In the genomic region with DNA sequence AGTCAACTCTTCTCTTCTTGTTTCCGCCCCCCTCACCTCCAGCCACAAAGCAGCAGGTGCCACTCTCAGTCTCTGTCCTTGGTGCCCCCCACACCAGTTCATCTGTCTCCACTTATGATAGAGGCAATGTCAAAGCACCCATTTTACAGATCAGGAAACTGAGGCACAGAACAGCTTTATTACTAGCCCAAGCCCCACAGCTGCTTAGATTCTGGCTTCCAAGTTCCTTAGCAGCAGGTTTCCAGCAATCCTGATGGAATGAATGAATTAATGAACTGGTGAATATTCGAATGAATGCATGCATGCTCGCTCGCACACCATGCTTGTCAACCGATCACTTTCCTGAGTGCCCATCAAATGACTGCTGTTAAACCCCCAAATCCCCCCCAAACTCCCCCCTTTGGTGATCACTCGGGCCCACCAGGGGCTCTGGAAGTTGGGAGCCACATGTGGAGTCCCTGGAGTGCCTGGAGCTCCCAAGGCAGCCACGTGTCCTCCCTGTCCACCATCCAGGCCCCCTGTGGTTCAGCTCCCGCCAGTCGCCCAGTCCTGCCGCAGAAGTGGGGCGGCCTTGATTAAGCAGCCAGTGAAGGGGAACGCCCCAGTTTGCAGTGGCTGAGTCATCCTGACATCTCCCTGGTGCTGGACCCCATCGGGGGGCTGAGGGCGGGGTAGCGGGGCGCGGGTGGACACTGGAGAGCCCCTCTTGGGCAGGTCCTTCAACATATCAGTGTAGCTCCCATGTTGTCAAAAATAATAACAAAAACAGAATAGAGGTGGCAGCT, we compare ENCODE assay signal across 16 cellular contexts. TPM values are rescaled to one million over a fixed set of nuclear protein-coding genes. Genes with fewer than 3 reads are reported as not detected.
DNase-seq lines count a peak whose midpoint lies in the region; ATAC-seq, FAIRE-seq and TF ChIP-seq lines count a peak whose summit lies in the region.
"Had no signal": no experiment of that assay in that cellular context is flagged by ENCODE, and none has a peak within 500 bp of the region (broad histone marks: within the 10 kb centered on the region; RNA-seq: fewer than 3 reads in every experiment).

No MANE protein-coding gene starts in this region.

- peaks cover 49% of the 10 kb centered on the region for H3K4me1 Mint-ChIP-seq in brain

- in situ Hi-C loops in HepG2 (cut with HindIII; ENCODE audit: extremely low pct_ligation_motif_present, low pct_unique_long_range_greater_than_20kb), result no loop called here

- no peak overlapping the region for H3K4me3 ChIP-seq in HepG2 (replicated peaks in 1 of 3; ENCODE audit: insufficient read depth in 1 of 3, low read depth in 2 of 3, low read length in 3 of 3)
- H3K4me3 ChIP-seq in right lobe of liver, result no peak overlapping the region
- no peak overlapping the region for H3K4me3 ChIP-seq in OCI-LY3 (ENCODE audit: low read length)
- H3K4me3 ChIP-seq: BLaER1 treated with 17β-estradiol and CSF1 and Interleukin-3, amounts not matched to agents 10 nM and 100 nM had no signal

- BruUV-seq in HepG2 (replicated peaks; lab: Mats Ljungman, UMichigan), result no TSS peak

- H3K9me3 ChIP-seq in HepG2 (ENCODE audit: low read length) (no peaks in the 10 kb centered on the region), right lobe of liver (no peaks in the 10 kb centered on the region), OCI-LY3 (ENCODE audit: insufficient read depth, low read length) (no peaks in the 10 kb centered on the region)
- H3K9me3 ChIP-seq: BLaER1 treated with 17β-estradiol and CSF1 and Interleukin-3, amounts not matched to agents 10 nM and 100 nM had no signal

- peaks cover 4% of the 10 kb centered on the region for H3K27me3 Mint-ChIP-seq in brain

- no peak for ATAC-seq in HepG2
- no peak for ATAC-seq in right lobe of liver
- no peak for ATAC-seq in HG02885 (IDR thresholded peaks at IDR 0.05; ENCODE audit: poor library complexity, unreplicated experiment)
- ATAC-seq in GM21528 (IDR thresholded peaks at IDR 0.05; ENCODE audit: low FRiP score, unreplicated experiment), result no peak

- no peak overlapping the region for H3K27ac ChIP-seq in HepG2 (ENCODE audit: extremely low read length, insufficient read depth, low read length)
- no peak overlapping the region for H3K27ac ChIP-seq in right lobe of liver
- H3K27ac ChIP-seq in OCI-LY3 (ENCODE audit: low read length), result no peak overlapping the region
- H3K27ac ChIP-seq: 22Rv1; BLaER1 treated with 17β-estradiol and CSF1 and Interleukin-3, amounts not matched to agents 10 nM and 100 nM had no signal

- peaks cover 0 to under 1% of the 10 kb centered on the region in 2 experiments; a peak in 1 of 5 replicates for H3K36me3 ChIP-seq in HepG2 (replicated peaks in 1 of 2; ENCODE audit: control insufficient read depth in 1 of 2, insufficient read depth in 2 of 2, low read length in 2 of 2)
- no peaks in the 10 kb centered on the region for H3K36me3 ChIP-seq in right lobe of liver
- no peaks in the 10 kb centered on the region for H3K36me3 ChIP-seq in OCI-LY3 (replicated peaks; ENCODE audit: low read depth, low read length)
- H3K36me3 ChIP-seq: BLaER1 treated with 17β-estradiol and CSF1 and Interleukin-3, amounts not matched to agents 10 nM and 100 nM had no signal

- peaks cover 11% of the 10 kb centered on the region; the same call in 1 of the 2 replicates for H4K20me1 ChIP-seq in HepG2 (ENCODE audit: insufficient read depth, low read length)
- H4K20me1 ChIP-seq in OCI-LY3 (ENCODE audit: insufficient read depth, low read length), result no peaks in the 10 kb centered on the region

- H3K27me3 ChIP-seq in HepG2 (ENCODE audit: control insufficient read depth in 1 of 2, insufficient read depth in 2 of 2, low read length in 2 of 2), result no peaks in the 10 kb centered on the region
- peaks cover under 1 to 4% of the 10 kb centered on the region in 2 donors for H3K27me3 ChIP-seq in right lobe of liver
- H3K27me3 ChIP-seq in OCI-LY3 (ENCODE audit: low read depth, low read length), result peaks cover 26% of the 10 kb centered on the region

- H3K9ac ChIP-seq in HepG2 (ENCODE audit: insufficient read depth, low read depth, low read length), result no peak overlapping the region
- no peak overlapping the region for H3K9ac ChIP-seq in OCI-LY3 (ENCODE audit: low read length)
- H3K9ac ChIP-seq: BLaER1 treated with 17β-estradiol and CSF1 and Interleukin-3, amounts not matched to agents 10 nM and 100 nM had no signal

- no peak for TF ChIP-seq RAD21 in HepG2 (CRISPR knock-in tag; IDR thresholded peaks at IDR 0.05)

- H2AFZ ChIP-seq in HepG2 (ENCODE audit: low read length), result no peak overlapping the region
- no peak overlapping the region for H2AFZ ChIP-seq in OCI-LY3 (ENCODE audit: low read depth, low read length)

- peak overlapping the region in 3 of 5 experiments; percentile 38 to 98 (median 89) for H3K27ac Mint-ChIP-seq in brain

- no peaks in the 10 kb centered on the region for H3K9me3 Mint-ChIP-seq in brain

- FAIRE-seq in HepG2 (lab: Jason Lieb, UNC), result no peak

- no peak for TF ChIP-seq EP300 in HepG2 (IDR thresholded peaks at IDR 0.05; ENCODE audit: low read depth in 2 of 2, low read length in 2 of 2)
- no peak for TF ChIP-seq EP300 in HepG2 (CRISPR knock-in tag; IDR thresholded peaks at IDR 0.05; ENCODE audit: borderline replicate concordance)

- H3K4me2 ChIP-seq in HepG2 (ENCODE audit: low read depth, low read length) (no peak overlapping the region), OCI-LY3 (ENCODE audit: low read length) (peak overlapping the region; percentile 18)

- TF ChIP-seq POLR2A in HepG2 (IDR thresholded peaks at IDR 0.05; ENCODE audit: insufficient read depth in 1 of 2, low read depth in 2 of 2, low read length in 2 of 2), result no peak
- TF ChIP-seq POLR2A in right lobe of liver (IDR thresholded peaks at IDR 0.05), result no peak

- peaks cover 38% of the 10 kb centered on the region for H3K36me3 Mint-ChIP-seq in brain
- H3K36me3 Mint-ChIP-seq: CD4-positive, CD25-positive, alpha-beta regulatory T cell had no signal

- TF ChIP-seq CTCF in HepG2 (CRISPR knock-in tag; IDR thresholded peaks at IDR 0.05) (no peak), right lobe of liver (IDR thresholded peaks at IDR 0.05) (no peak), OCI-LY3 (IDR thresholded peaks at IDR 0.05; ENCODE audit: low read depth, low read length) (no peak), brain (conservative IDR thresholded peaks at IDR 0.05) (no peak)

- peak overlapping the region in 2 of 5 experiments; percentile 27 to 91 for H3K4me3 Mint-ChIP-seq in brain
- H3K4me3 Mint-ChIP-seq: CD4-positive, CD25-positive, alpha-beta regulatory T cell had no signal

- POLR2A ChIA-PET in HepG2 (lab: Yijun Ruan, JAX), result no interaction called here

- intact Hi-C loops in HepG2 (cut with micrococcal nuclease; ENCODE audit: unreplicated experiment) (no loop called here), right lobe of liver (cut with DNase I) (no loop called here)

- WGBS in HepG2 (ENCODE audit: low lambda C conversion rate), result 95% methylated on average over 17 of the region's 17 CpGs
- 75% methylated on average over 10 of the region's 17 CpGs for WGBS in right lobe of liver (ENCODE audit: insufficient coverage, low coverage, low lambda C conversion rate, missing lambda C conversion rate)

- CTCF ChIA-PET in HepG2 (lab: Yijun Ruan, JAX; ENCODE audit: low intra/inter-chr PET ratio, low total read pairs), result no interaction called here

- H3K4me1 ChIP-seq in HepG2 (ENCODE audit: insufficient read depth, low read length) (0 out of 2 replicates have a peak, but pooled peaks cover 4% of the 10 kb centered on the region), right lobe of liver (no peaks in the 10 kb centered on the region), OCI-LY3 (ENCODE audit: low read length) (peaks cover 43% of the 10 kb centered on the region)

- DNase-seq in HepG2 (ENCODE audit: low spot score) (no peak), right lobe of liver (no peak)
- DNase-seq in stimulated activated naive CD4-positive, alpha-beta T cell treated with Interleukin-2 at 50 U/mL for 16 hours (lab: John Stamatoyannopoulos, UW), result no peak
- no peak for DNase-seq in activated CD4-positive, alpha-beta T cell treated with anti-CD3 and anti-CD28 coated beads, Interleukin-2, amount 50 U/mL, for 4 hours
- DNase-seq: Calu3; CD4-positive, CD25-positive, alpha-beta regulatory T cell; DMS 273 treated with DMSO at 0.1 percent for 48 hours; HCEC 1CT; IMR-90; KG1 had no signal

- H3K79me2 ChIP-seq in HepG2 (ENCODE audit: insufficient read depth, low read length), result no peaks in the 10 kb centered on the region
- H3K79me2 ChIP-seq in OCI-LY3 (ENCODE audit: low read length), result no peaks in the 10 kb centered on the region

TF ChIP-seq in HepG2, 621 proteins besides CTCF, POLR2A, EP300 and RAD21:
- TF ChIP-seq ZNF629 (CRISPR knock-in tag; conservative IDR thresholded peaks at IDR 0.05) (peak; percentile 92), ZBTB8A (CRISPR knock-in tag; IDR thresholded peaks at IDR 0.05; ENCODE audit: borderline replicate concordance, low read depth) (no peak)

RNA-seq across cellular contexts. Expression of gene PTPRS, which starts 6.8 kb away (rescaled TPM):
- 21.3 and 32.7 TPM in 2 replicates for total RNA-seq in HepG2 (2016; rRNA removed; fragmentation: Illumina TruSeq; extraction: Trizol)
- total RNA-seq in HepG2 (2016; cell fraction: cytosol; rRNA removed; fragmentation: Illumina TruSeq; extraction: Trizol; ENCODE audit: low read depth), result 8.8 and 10.2 TPM in 2 replicates
- 17.7 and 32.1 TPM in 2 replicates for total RNA-seq in HepG2 (2016; cell fraction: insoluble cytoplasmic fraction; rRNA removed; fragmentation: Illumina TruSeq; extraction: Trizol)
- 21.8 and 23.0 TPM in 2 replicates for total RNA-seq in HepG2 (2016; cell fraction: membrane; rRNA removed; fragmentation: Illumina TruSeq; extraction: Trizol)
- 57.4 and 62.6 TPM in 2 replicates for total RNA-seq in HepG2 (2016; cell fraction: nucleus; rRNA removed; fragmentation: Illumina TruSeq; extraction: Trizol)
- polyA plus RNA-seq in HepG2 (2011; rRNA removed), result 43.9 and 63.5 TPM in 2 replicates
- polyA plus RNA-seq in HepG2 (2011; cell fraction: cytosol; rRNA removed), result 36.8 and 40.6 TPM in 2 replicates
- 194 and 221 TPM in 2 replicates for polyA plus RNA-seq in HepG2 (2011; cell fraction: nucleus; rRNA removed)
- 24.6 and 49.4 TPM in 2 replicates for polyA plus RNA-seq in HepG2 (2012)
- polyA plus RNA-seq in HepG2 (2016; cell fraction: cytosol; fragmentation: Illumina TruSeq; extraction: Trizol; ENCODE audit: low read depth), result 4.6 and 4.7 TPM in 2 replicates
- polyA plus RNA-seq in HepG2 (2016; cell fraction: insoluble cytoplasmic fraction; fragmentation: Illumina TruSeq; extraction: Trizol; ENCODE audit: low read depth), result 8.4 and 10.5 TPM in 2 replicates
- polyA plus RNA-seq in HepG2 (2016; cell fraction: membrane; fragmentation: Illumina TruSeq; extraction: Trizol; ENCODE audit: low read depth), result 5.1 and 5.2 TPM in 2 replicates
- polyA plus RNA-seq in HepG2 (2016; cell fraction: nucleus; fragmentation: Illumina TruSeq; extraction: Trizol; ENCODE audit: insufficient read depth, low read depth), result 68.7 and 77.5 TPM in 2 replicates
- polyA minus RNA-seq in HepG2 (2011; rRNA and poly(A)+ RNA removed; ENCODE audit: low replicate concordance), result 65.7 and 175 TPM in 2 replicates
- polyA minus RNA-seq in HepG2 (2011; cell fraction: cytosol; rRNA and poly(A)+ RNA removed), result 79.6 and 103 TPM in 2 replicates
- polyA minus RNA-seq in HepG2 (2011; cell fraction: nucleus; rRNA and poly(A)+ RNA removed), result 55.6 and 71.9 TPM in 2 replicates
- total RNA-seq in right lobe of liver, result 10 to 100 TPM in 5 of 6 experiments, 1 to 10 TPM in 1; 6.1 to 39.9 (median 22.1) TPM
- polyA plus RNA-seq in brain (ENCODE audit: insufficient read depth, low read depth, low replicate concordance), result 52.5 TPM
